In genomic region chr10:93413252-93413689, GRCh38 we compare ENCODE assay signal across 9 cellular contexts.
DNase-seq lines count a peak whose midpoint lies in the region; ATAC-seq, FAIRE-seq and TF ChIP-seq lines count a peak whose summit lies in the region.
"Had no signal": no experiment of that assay in that cellular context is flagged by ENCODE, and none has a peak within 500 bp of the region (broad histone marks: within the 10 kb centered on the region; RNA-seq: fewer than 3 reads in every experiment).

No MANE protein-coding gene starts in this region.

- no peaks in the 10 kb centered on the region for H4K20me1 ChIP-seq in HepG2 (ENCODE audit: insufficient read depth, low read length)

- no peak for TF ChIP-seq EP300 in HepG2 (IDR thresholded peaks at IDR 0.05; ENCODE audit: low read depth in 2 of 2, low read length in 2 of 2)
- TF ChIP-seq EP300 in HepG2 (CRISPR knock-in tag; IDR thresholded peaks at IDR 0.05; ENCODE audit: borderline replicate concordance), result no peak

- peaks cover 2% of the 10 kb centered on the region for H3K36me3 Mint-ChIP-seq in activated naive CD4-positive, alpha-beta T cell treated with anti-CD3 and anti-CD28 coated beads, Interleukin-2, amount 10 ng/mL, durations not matched to agents 7 days and 5 days

- intact Hi-C loops in right lobe of liver (cut with DNase I) (no loop called here), HepG2 (cut with micrococcal nuclease; ENCODE audit: unreplicated experiment) (no loop called here)

- FAIRE-seq in HepG2 (lab: Jason Lieb, UNC), result no peak

- H3K4me3 ChIP-seq in right lobe of liver, result no peak overlapping the region
- no peak overlapping the region for H3K4me3 ChIP-seq in HepG2 (replicated peaks in 1 of 3; ENCODE audit: insufficient read depth in 1 of 3, low read depth in 2 of 3, low read length in 3 of 3)

- DNase-seq in right lobe of liver, result no peak
- DNase-seq in HepG2 (ENCODE audit: low spot score), result no peak
- DNase-seq in activated naive CD4-positive, alpha-beta T cell treated with anti-CD3 and anti-CD28 coated beads, Interleukin-2, amount 10 ng/mL, durations not matched to agents 7 days and 5 days, result peak; percentile 67
- DNase-seq in medulla oblongata (ENCODE audit: extremely low spot score), result peak; percentile 32
- no peak for DNase-seq in ecto neural progenitor cell (ENCODE audit: low spot score)
- DNase-seq in cortex of kidney (lab: John Stamatoyannopoulos, UW), result no peak
- no peak for DNase-seq in DMS153 treated with DMSO at 0.1 percent for 48 hours (lab: John Stamatoyannopoulos, UW; ENCODE audit: unreplicated experiment)

- H3K27me3 Mint-ChIP-seq in activated naive CD4-positive, alpha-beta T cell treated with anti-CD3 and anti-CD28 coated beads, Interleukin-2, amount 10 ng/mL, durations not matched to agents 7 days and 5 days, result no peaks in the 10 kb centered on the region

- H3K4me1 Mint-ChIP-seq in activated naive CD4-positive, alpha-beta T cell treated with anti-CD3 and anti-CD28 coated beads, Interleukin-2, amount 10 ng/mL, durations not matched to agents 7 days and 5 days, result peaks cover 59% of the 10 kb centered on the region

- H3K27me3 ChIP-seq in right lobe of liver (no peaks in the 10 kb centered on the region), HepG2 (ENCODE audit: control insufficient read depth in 1 of 2, insufficient read depth in 2 of 2, low read length in 2 of 2) (no peaks in the 10 kb centered on the region)

- TF ChIP-seq CTCF in right lobe of liver (IDR thresholded peaks at IDR 0.05), result no peak
- no peak for TF ChIP-seq CTCF in HepG2 (CRISPR knock-in tag; IDR thresholded peaks at IDR 0.05)

- no peaks in the 10 kb centered on the region for H3K9me3 Mint-ChIP-seq in activated naive CD4-positive, alpha-beta T cell treated with anti-CD3 and anti-CD28 coated beads, Interleukin-2, amount 10 ng/mL, durations not matched to agents 7 days and 5 days

- ATAC-seq in right lobe of liver (peak; percentile 20 to 54 (median 43)), HepG2 (no peak), GM18858 (IDR thresholded peaks at IDR 0.05; ENCODE audit: unreplicated experiment) (no peak)

- no peak overlapping the region for H2AFZ ChIP-seq in HepG2 (ENCODE audit: low read length)

- BruUV-seq in HepG2 (replicated peaks; lab: Mats Ljungman, UMichigan), result no TSS peak

- H3K4me3 Mint-ChIP-seq in activated naive CD4-positive, alpha-beta T cell treated with anti-CD3 and anti-CD28 coated beads, Interleukin-2, amount 10 ng/mL, durations not matched to agents 7 days and 5 days, result peak overlapping the region; percentile 22

- H3K27ac ChIP-seq in right lobe of liver, result no peak overlapping the region
- H3K27ac ChIP-seq in HepG2 (ENCODE audit: extremely low read length, insufficient read depth, low read length), result no peak overlapping the region
- H3K27ac ChIP-seq: C4-2B had no signal

- H3K36me3 ChIP-seq in right lobe of liver (no peaks in the 10 kb centered on the region), HepG2 (replicated peaks in 1 of 2; ENCODE audit: control insufficient read depth in 1 of 2, insufficient read depth in 2 of 2, low read length in 2 of 2) (no peaks in the 10 kb centered on the region)

- 63% methylated on average over 2 of the region's 3 CpGs for WGBS in right lobe of liver (ENCODE audit: insufficient coverage, low coverage, low lambda C conversion rate, missing lambda C conversion rate)
- WGBS in HepG2 (ENCODE audit: low lambda C conversion rate), result 85% methylated on average over 2 of the region's 3 CpGs

- no peak for TF ChIP-seq POLR2A in right lobe of liver (IDR thresholded peaks at IDR 0.05)
- no peak for TF ChIP-seq POLR2A in HepG2 (IDR thresholded peaks at IDR 0.05; ENCODE audit: insufficient read depth in 1 of 2, low read depth in 2 of 2, low read length in 2 of 2)

- no peaks in the 10 kb centered on the region for H3K79me2 ChIP-seq in HepG2 (ENCODE audit: insufficient read depth, low read length)

- in situ Hi-C loops in HepG2 (cut with HindIII; ENCODE audit: extremely low pct_ligation_motif_present, low pct_unique_long_range_greater_than_20kb), result no loop called here

- peak overlapping the region; percentile 97 for H3K27ac Mint-ChIP-seq in activated naive CD4-positive, alpha-beta T cell treated with anti-CD3 and anti-CD28 coated beads, Interleukin-2, amount 10 ng/mL, durations not matched to agents 7 days and 5 days

- TF ChIP-seq RAD21 in HepG2 (CRISPR knock-in tag; IDR thresholded peaks at IDR 0.05), result no peak

- CTCF ChIA-PET in HepG2 (lab: Yijun Ruan, JAX; ENCODE audit: low intra/inter-chr PET ratio, low total read pairs), result no interaction called here
- CTCF ChIA-PET in activated naive CD4-positive, alpha-beta T cell treated with anti-CD3 and anti-CD28 coated beads, Interleukin-2, amount 10 ng/mL, durations not matched to agents 7 days and 5 days (lab: Charles Lee), result interaction anchor here (0.8 to 5.1 kb wide), 8 partner anchors 11 to 69 kb away, joined by 3 to 26 read pairs (median 4); partner anchors contain the start of gene MYOF

- H3K4me2 ChIP-seq in HepG2 (ENCODE audit: low read depth, low read length), result no peak overlapping the region

- H3K9ac ChIP-seq in HepG2 (ENCODE audit: insufficient read depth, low read depth, low read length), result no peak overlapping the region

- POLR2A ChIA-PET in HepG2 (lab: Yijun Ruan, JAX), result no interaction called here

- H3K9me3 ChIP-seq in right lobe of liver (no peaks in the 10 kb centered on the region), HepG2 (ENCODE audit: low read length) (no peaks in the 10 kb centered on the region)

- H3K4me1 ChIP-seq in right lobe of liver (no peaks in the 10 kb centered on the region), HepG2 (ENCODE audit: insufficient read depth, low read length) (peaks cover 8% of the 10 kb centered on the region)

TF ChIP-seq in HepG2, 621 proteins besides CTCF, POLR2A, EP300 and RAD21:
- TF ChIP-seq E2F5 (CRISPR knock-in tag; conservative IDR thresholded peaks at IDR 0.05), result no peak
- TF ChIP-seq BORCS8-MEF2B (CRISPR knock-in tag; IDR thresholded peaks at IDR 0.05), result no peak
- no peak for TF ChIP-seq NFYB (CRISPR knock-in tag; IDR thresholded peaks at IDR 0.05)
- no peak for TF ChIP-seq ZNF264 (CRISPR knock-in tag; IDR thresholded peaks at IDR 0.05)

Comparison
In these comparisons a context has a peak if more than half of its experiments do, and no peak if none do; other contexts are left out.
1. ATAC-seq: peak in right lobe of liver (4 of 4); none in HepG2 (single experiment) and GM18858 (single experiment).
2. DNase-seq: peak in activated naive CD4-positive, alpha-beta T cell treated with anti-CD3 and anti-CD28 coated beads, Interleukin-2, amount 10 ng/mL, durations not matched to agents 7 days and 5 days (single experiment) and medulla oblongata (single experiment); none in right lobe of liver (0 of 3), HepG2 (single experiment), ecto neural progenitor cell (single experiment), cortex of kidney (single experiment) and DMS153 treated with DMSO at 0.1 percent for 48 hours (single experiment).